In genomic region chr17:46265972-46266655, GRCh38 we compare ENCODE assay signal across 7 cellular contexts. TPM values are rescaled to one million over a fixed set of nuclear protein-coding genes. Genes with fewer than 3 reads are reported as not detected.
DNase-seq lines count a peak whose midpoint lies in the region; ATAC-seq and TF ChIP-seq lines count a peak whose summit lies in the region.
"Not testable (repeated sequence)": the region's sequence is repeated elsewhere in the genome, so short reads cannot be mapped to it uniquely, and the experiment has no call there.

No MANE protein-coding gene starts in this region.

- H3K4me1 Mint-ChIP-seq in T-helper 2 cell treated with Interferon-gamma antibody and Interleukin-4, amounts not matched to agents 5 μg/mL and 100 μg/mL, for 36 hours (ENCODE audit: low read depth), result peaks cover 30% of the 10 kb centered on the region

- POLR2A ChIA-PET in GM10248 (lab: Yijun Ruan, JAX), result not testable (repeated sequence)

- H3K4me3 ChIP-seq in body of pancreas, result not testable (repeated sequence)
- H3K4me3 ChIP-seq in foreskin fibroblast (ENCODE audit: low read depth in 1 of 2, low read length in 2 of 2) (peak overlapping the region; percentile 42 to 55), lung (peak overlapping the region; percentile 47)

- H3K36me3 ChIP-seq in body of pancreas (replicated peaks in 1 of 2; ENCODE audit: insufficient read depth in 1 of 2, low read depth in 2 of 2); lung (ENCODE audit: control insufficient read depth in 2 of 2, insufficient read depth in 2 of 2, low read length in 2 of 2): not testable (repeated sequence)

- DNase-seq in GM10248 (ENCODE audit: extremely low spot score) (peak; percentile 20), body of pancreas (peak in 1 of 4 donors; percentile 19), foreskin fibroblast (peak; percentile 35 to 54)
- DNase-seq in T-helper 2 cell treated with Interferon-gamma antibody and Interleukin-4, amounts not matched to agents 5 μg/mL and 100 μg/mL, for 36 hours (ENCODE audit: low spot score); lung (ENCODE audit: low spot score); sciatic nerve (ENCODE audit: low spot score): not testable (repeated sequence)

- not testable (repeated sequence) for H3K27me3 ChIP-seq in body of pancreas; lung (ENCODE audit: control insufficient read depth, insufficient read depth)

- CTCF ChIA-PET in GM10248 (lab: Yijun Ruan, JAX), result interaction anchor here (1.6 to 2.4 kb wide), 2 partner anchors 10 to 53 kb away, joined by 3 to 6 read pairs; no protein-coding TSS in a partner anchor

- peaks cover 32% of the 10 kb centered on the region for H3K4me1 ChIP-seq in body of pancreas
- H3K4me1 ChIP-seq in lung (ENCODE audit: control insufficient read depth in 2 of 2, insufficient read depth in 2 of 2, low read length in 2 of 2), result not testable (repeated sequence)

- peak; percentile 5 for ATAC-seq in HG03565 (IDR thresholded peaks at IDR 0.05; ENCODE audit: unreplicated experiment)
- not testable (repeated sequence) for ATAC-seq in body of pancreas; lung (ENCODE audit: insufficient read depth, low FRiP score)
- peak; percentile 35 for ATAC-seq in sciatic nerve

- not testable (repeated sequence) for H3K9me3 ChIP-seq in body of pancreas; lung (ENCODE audit: control insufficient read depth in 2 of 2, insufficient read depth in 1 of 2, low read length in 1 of 2)

- not testable (repeated sequence) for H3K9me3 Mint-ChIP-seq in T-helper 2 cell treated with Interferon-gamma antibody and Interleukin-4, amounts not matched to agents 5 μg/mL and 100 μg/mL, for 36 hours

- TF ChIP-seq CTCF in GM10248 (IDR thresholded peaks at IDR 0.05; ENCODE audit: control extremely low read depth, extremely low read depth, low read depth, missing control alignments); body of pancreas (IDR thresholded peaks at IDR 0.05); foreskin fibroblast (IDR thresholded peaks at IDR 0.05; ENCODE audit: low read depth, low read length); lung (IDR thresholded peaks at IDR 0.05; ENCODE audit: control extremely low read depth, extremely low read depth): not testable (repeated sequence)

- not testable (repeated sequence) for TF ChIP-seq POLR2A in body of pancreas (IDR thresholded peaks at IDR 0.05)

- H3K27ac ChIP-seq in body of pancreas, result peak overlapping the region; percentile 90 to 97 (median 95)
- H3K27ac ChIP-seq in lung (ENCODE audit: low read depth in 1 of 2, low read length in 1 of 2), result peak overlapping the region; percentile 89 to 93

- WGBS in body of pancreas, 2 donors, result 33 to 43% methylated on average over 17 to 24 of the region's 24 CpGs
- WGBS in lung, 2 donors, result 19 to 24% methylated on average over 24 of the region's 24 CpGs

- H3K27ac Mint-ChIP-seq in T-helper 2 cell treated with Interferon-gamma antibody and Interleukin-4, amounts not matched to agents 5 μg/mL and 100 μg/mL, for 36 hours, result peak overlapping the region; percentile 64

- not testable (repeated sequence) for H3K36me3 Mint-ChIP-seq in T-helper 2 cell treated with Interferon-gamma antibody and Interleukin-4, amounts not matched to agents 5 μg/mL and 100 μg/mL, for 36 hours (ENCODE audit: low read depth)

- peak overlapping the region; percentile 79 for H3K4me3 Mint-ChIP-seq in T-helper 2 cell treated with Interferon-gamma antibody and Interleukin-4, amounts not matched to agents 5 μg/mL and 100 μg/mL, for 36 hours

- intact Hi-C loops in body of pancreas (cut with DNase I); sciatic nerve (cut with DNase I): not testable (repeated sequence)

- peaks cover 39% of the 10 kb centered on the region for H3K27me3 Mint-ChIP-seq in T-helper 2 cell treated with Interferon-gamma antibody and Interleukin-4, amounts not matched to agents 5 μg/mL and 100 μg/mL, for 36 hours (ENCODE audit: low read depth)

RNA-seq across cellular contexts. Expression of gene LRRC37A, which starts 28.8 kb away (rescaled TPM):
- under 1 TPM; 0.78 to 0.99 TPM for total RNA-seq in body of pancreas
- 1 to 10 TPM; 2.9 to 5.2 TPM for total RNA-seq in lung
- under 1 TPM; 0.64 to 0.94 TPM for polyA plus RNA-seq in lung
- 4.3 TPM for total RNA-seq in sciatic nerve
